Comparison of ENCODE assay signal across 15 cellular contexts in the genomic region with DNA sequence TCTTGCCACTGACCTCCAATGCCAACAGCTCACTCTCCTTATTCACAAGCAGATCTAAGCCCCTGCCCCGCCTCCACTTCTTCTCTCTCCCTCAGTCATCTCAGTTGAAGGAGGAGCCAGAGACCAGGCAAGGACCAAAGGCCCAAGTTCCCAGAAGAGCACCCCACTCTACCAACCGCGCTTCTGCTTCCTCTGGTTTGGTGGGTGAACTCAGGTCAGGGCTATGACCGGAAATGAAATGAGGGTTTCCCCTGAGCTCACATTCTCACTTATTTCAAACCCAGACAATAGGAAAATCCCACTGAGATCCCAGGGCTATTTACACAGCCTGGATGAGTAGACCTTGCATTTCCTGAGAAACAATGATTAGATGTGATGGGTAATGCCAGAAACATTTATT. TPM values are rescaled to one million over a fixed set of nuclear protein-coding genes. Genes with fewer than 3 reads are reported as not detected.
A peak's percentile ranks its signal among the peaks of the same experiment; 100 is the strongest.
DNase-seq lines count a peak whose midpoint lies in the region; ATAC-seq and TF ChIP-seq lines count a peak whose summit lies in the region.
"Had no signal": no experiment of that assay in that cellular context is flagged by ENCODE, and none has a peak within 500 bp of the region (broad histone marks: within the 10 kb centered on the region; RNA-seq: fewer than 3 reads in every experiment).

No MANE protein-coding gene starts in this region.

- H4K20me1 ChIP-seq in Loucy (ENCODE audit: insufficient read depth, low read length, poor library complexity, severe bottlenecking) (peaks cover 90% of the 10 kb centered on the region), osteoblast (ENCODE audit: insufficient read depth, low read length) (no peaks in the 10 kb centered on the region)

- H4K8ac ChIP-seq in mesendoderm (ENCODE audit: low read depth, low read length), result no peak overlapping the region

- H3K79me2 ChIP-seq in Loucy (ENCODE audit: insufficient read depth, low read length) (peaks cover 99% of the 10 kb centered on the region), osteoblast (ENCODE audit: insufficient read depth, low read length) (peaks cover 17% of the 10 kb centered on the region), mesendoderm (ENCODE audit: control insufficient read depth, insufficient read depth, low read length) (no peaks in the 10 kb centered on the region)

- H2AK5ac ChIP-seq in mesendoderm (ENCODE audit: low read length), result no peak overlapping the region

- no peak overlapping the region for H3K23ac ChIP-seq in mesendoderm (ENCODE audit: low read length)

- DNase-seq in NK-92 treated with Interleukin-12 subunit alpha and Interleukin-12 subunit beta, amount 100 ng/mL, for 24 hours (lab: John Stamatoyannopoulos, UW), result peak; percentile 72
- DNase-seq in NK-92 (lab: John Stamatoyannopoulos, UW; ENCODE audit: unreplicated experiment) (no peak), astrocyte of the spinal cord (ENCODE audit: low read depth, low spot score) (peak; percentile 40), osteoblast (ENCODE audit: insufficient read length, low spot score, missing footprints) (no peak), mesendoderm (no peak), left lobe of liver (ENCODE audit: low spot score) (no peak)
- DNase-seq: activated CD4-positive, CD25-positive, alpha-beta regulatory T cell; Calu3; naive B cell; NCI-H187 treated with DMSO at 0.1 percent for 48 hours; Peyer's patch had no signal

- H3K79me1 ChIP-seq in mesendoderm (ENCODE audit: low read length), result no peaks in the 10 kb centered on the region

- no peak overlapping the region for H3K56ac ChIP-seq in mesendoderm (ENCODE audit: low read length)

- in situ Hi-C loops in astrocyte of the spinal cord (cut with HindIII; ENCODE audit: low sequenced_read_pairs), result no loop called here

- H3K4me2 ChIP-seq in Loucy (ENCODE audit: low read depth, low read length, poor library complexity, severe bottlenecking) (peak overlapping the region; percentile 57), osteoblast (ENCODE audit: insufficient read depth, low read length) (no peak overlapping the region), mesendoderm (ENCODE audit: low read length) (no peak overlapping the region)
- H3K4me2 ChIP-seq: smooth muscle cell had no signal

- no peak overlapping the region for H2AFZ ChIP-seq in Loucy (ENCODE audit: low read length)
- peak overlapping the region; percentile 11 for H2AFZ ChIP-seq in osteoblast (ENCODE audit: low read length)

- no peak overlapping the region for H2BK5ac ChIP-seq in mesendoderm (ENCODE audit: low read length)

- H3K4me3 ChIP-seq in Loucy (ENCODE audit: low read length, poor library complexity, severe bottlenecking) (peak overlapping the region; percentile 19), astrocyte of the spinal cord (ENCODE audit: low read depth, low read length) (no peak overlapping the region), osteoblast (ENCODE audit: insufficient read depth, low read length) (no peak overlapping the region), mesendoderm (ENCODE audit: low read length) (no peak overlapping the region)
- H3K4me3 ChIP-seq: Peyer's patch, smooth muscle cell had no signal

- no peak overlapping the region for H3K18ac ChIP-seq in mesendoderm (ENCODE audit: low read length)

- H4K5ac ChIP-seq in mesendoderm (ENCODE audit: low read length), result no peak overlapping the region

- H3K9me3 ChIP-seq in Loucy (ENCODE audit: insufficient read depth, low read depth, low read length), result no peaks in the 10 kb centered on the region
- H3K9me3 ChIP-seq in osteoblast (ENCODE audit: low read depth, low read length), result no peaks in the 10 kb centered on the region
- H3K9me3 ChIP-seq: Peyer's patch had no signal

- no peak overlapping the region for H2BK120ac ChIP-seq in mesendoderm (ENCODE audit: low read depth, low read length)

- H3K4me1 ChIP-seq in Loucy (ENCODE audit: insufficient read depth, low read length, poor library complexity, severe bottlenecking) (peaks cover 53% of the 10 kb centered on the region), osteoblast (ENCODE audit: insufficient read depth, low read length) (peaks cover 5% of the 10 kb centered on the region), mesendoderm (ENCODE audit: control insufficient read depth, low read depth, low read length) (peaks cover 2% of the 10 kb centered on the region)
- H3K4me1 ChIP-seq: Peyer's patch had no signal

- TF ChIP-seq CTCF in Loucy (conservative IDR thresholded peaks at IDR 0.05; ENCODE audit: low read length) (no peak), astrocyte of the spinal cord (IDR thresholded peaks at IDR 0.05; ENCODE audit: low read depth, low read length) (no peak), osteoblast (IDR thresholded peaks at IDR 0.05; ENCODE audit: extremely low read depth, low read depth, low read length) (no peak)

- no peaks in the 10 kb centered on the region; the same call in 1 of the 2 replicates for H3F3A ChIP-seq in Loucy (ENCODE audit: low read depth)

- H3K27me3 ChIP-seq in Loucy (ENCODE audit: insufficient read depth, low read length, poor library complexity, severe bottlenecking), result no peaks in the 10 kb centered on the region
- H3K27me3 ChIP-seq in osteoblast (ENCODE audit: insufficient read depth, low read length), result no peaks in the 10 kb centered on the region
- H3K27me3 ChIP-seq in mesendoderm (ENCODE audit: insufficient read depth, low read length, poor library complexity), result no peaks in the 10 kb centered on the region
- H3K27me3 ChIP-seq: Peyer's patch had no signal

- no peak overlapping the region for H2BK15ac ChIP-seq in mesendoderm (replicated peaks; ENCODE audit: low read depth)

- H3K9ac ChIP-seq in Loucy (ENCODE audit: low read depth, low read length, poor library complexity, severe bottlenecking), result no peak overlapping the region
- no peak overlapping the region for H3K9ac ChIP-seq in mesendoderm (ENCODE audit: low read length)

- ATAC-seq in GM18907 (IDR thresholded peaks at IDR 0.05; ENCODE audit: unreplicated experiment) (no peak), left lobe of liver (no peak)

- no peak overlapping the region for H3K27ac ChIP-seq in osteoblast (ENCODE audit: low read depth, low read length)
- no peak overlapping the region for H3K27ac ChIP-seq in mesendoderm (ENCODE audit: low read depth, low read length)
- H3K27ac ChIP-seq: 22Rv1, Peyer's patch had no signal

- H3K9me2 ChIP-seq in Loucy (replicated peaks; ENCODE audit: low read depth, low read length), result no peaks in the 10 kb centered on the region

- H3K36me3 ChIP-seq in Loucy (ENCODE audit: insufficient read depth, low read length), result peaks cover 43% of the 10 kb centered on the region; the same call in 1 of the 2 replicates
- no peaks in the 10 kb centered on the region for H3K36me3 ChIP-seq in osteoblast (ENCODE audit: insufficient read depth, low read length)
- H3K36me3 ChIP-seq in mesendoderm (ENCODE audit: control insufficient read depth, insufficient read depth, low read length), result no peaks in the 10 kb centered on the region
- H3K36me3 ChIP-seq: Peyer's patch had no signal

- no CpG with 5 or more reads among the region's 4 CpGs for WGBS in mesendoderm (ENCODE audit: extremely low coverage, insufficient coverage, low lambda C conversion rate)

- H3K4ac ChIP-seq in mesendoderm (ENCODE audit: low read depth, low read length), result no peak overlapping the region

RNA-seq across cellular contexts. Expression of a gene that starts 9.9 kb away (rescaled TPM):
- 0.59 and 1.8 TPM in 2 replicates for total RNA-seq in osteoblast
- 0.15 TPM for polyA plus RNA-seq in mesendoderm (2013, experiment 1 of 2)
- polyA plus RNA-seq in mesendoderm (2013, experiment 2 of 2), result 0.10 TPM
- 5.2 TPM for total RNA-seq in left lobe of liver

RNA-seq across cellular contexts. Expression of a gene that starts 42.3 kb away (rescaled TPM):
- 18.3 and 21.0 TPM in 2 replicates for total RNA-seq in osteoblast
- 32.2 TPM for polyA plus RNA-seq in mesendoderm (2013, experiment 1 of 2)
- 31.6 TPM for polyA plus RNA-seq in mesendoderm (2013, experiment 2 of 2)
- total RNA-seq in left lobe of liver, result 6.4 TPM

Comparison
In these comparisons a context has a peak if more than half of its experiments do, and no peak if none do; other contexts are left out.
1. DNase-seq: peak in NK-92 treated with Interleukin-12 subunit alpha and Interleukin-12 subunit beta, amount 100 ng/mL, for 24 hours (single experiment) and astrocyte of the spinal cord (single experiment); none in NK-92 (single experiment), osteoblast (single experiment), mesendoderm (single experiment) and left lobe of liver (single experiment).